Comparison of ENCODE assay signal across 10 cellular contexts in the genomic region with DNA sequence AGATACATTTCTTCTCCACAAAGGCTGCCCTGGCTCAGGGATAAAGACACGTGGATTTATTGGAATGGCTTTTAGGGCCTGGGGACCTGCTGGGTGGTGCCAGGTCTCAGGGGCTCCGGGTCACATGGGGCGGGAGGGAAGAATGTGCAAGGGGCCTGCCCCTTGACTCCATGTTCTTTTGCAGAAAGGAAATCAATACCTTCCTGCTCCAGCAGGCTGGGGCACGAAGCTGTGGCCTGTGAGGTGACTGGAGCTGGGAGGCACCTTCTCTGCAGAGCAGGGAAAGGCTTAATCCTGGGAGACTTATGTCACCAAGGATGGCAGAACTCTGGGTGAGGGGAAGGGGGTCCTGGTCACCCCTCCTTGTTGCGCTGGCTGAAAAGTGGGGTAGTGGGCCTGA.
"Had no signal": no experiment of that assay in that cellular context is flagged by ENCODE, and none has a peak within 500 bp of the region (broad histone marks: within the 10 kb centered on the region; RNA-seq: fewer than 3 reads in every experiment).

No MANE protein-coding gene starts in this region.

- DNase-seq: gastrocnemius medialis, kidney, left ventricle myocardium superior had no signal

- H3K9me3 Mint-ChIP-seq: activated naive CD4-positive, alpha-beta T cell treated with anti-CD3 and anti-CD28 coated beads, Interleukin-2, amount 10 ng/mL, durations not matched to agents 7 days and 5 days; activated T-helper 2 cell treated with anti-CD3 and anti-CD28 coated beads, Interferon-gamma antibody, Interleukin-2, Interleukin-4, amounts not matched to agents 10 μg/mL and 5 μg/mL and 100 μg/mL, durations not matched to agents 14 hours and 24 hours and 36 hours; stimulated activated naive CD8-positive, alpha-beta T cell treated with anti-CD3 and anti-CD28 coated beads, Interleukin-15, Interleukin-2, amounts not matched to agents 100 ng/mL and 50 ng/mL, for 24 hours had no signal

- H3K4me3 Mint-ChIP-seq: activated naive CD4-positive, alpha-beta T cell treated with anti-CD3 and anti-CD28 coated beads, Interleukin-2, amount 10 ng/mL, durations not matched to agents 7 days and 5 days; stimulated activated naive CD8-positive, alpha-beta T cell treated with anti-CD3 and anti-CD28 coated beads, Interleukin-15, Interleukin-2, amounts not matched to agents 100 ng/mL and 50 ng/mL, for 24 hours had no signal

- H3K4me3 ChIP-seq: colonic mucosa, gastrocnemius medialis, right atrium auricular region, smooth muscle cell, thoracic aorta had no signal

- H3K27me3 ChIP-seq: right atrium auricular region had no signal

- H3K36me3 Mint-ChIP-seq: activated naive CD4-positive, alpha-beta T cell treated with anti-CD3 and anti-CD28 coated beads, Interleukin-2, amount 10 ng/mL, durations not matched to agents 7 days and 5 days had no signal

- H3K9me3 ChIP-seq: colonic mucosa, gastrocnemius medialis, right atrium auricular region, thoracic aorta had no signal

- ATAC-seq: gastrocnemius medialis had no signal

- H3K27ac Mint-ChIP-seq: activated T-helper 2 cell treated with anti-CD3 and anti-CD28 coated beads, Interferon-gamma antibody, Interleukin-2, Interleukin-4, amounts not matched to agents 10 μg/mL and 5 μg/mL and 100 μg/mL, durations not matched to agents 14 hours and 24 hours and 36 hours; stimulated activated naive CD8-positive, alpha-beta T cell treated with anti-CD3 and anti-CD28 coated beads, Interleukin-15, Interleukin-2, amounts not matched to agents 100 ng/mL and 50 ng/mL, for 24 hours had no signal

- H3K27me3 Mint-ChIP-seq: stimulated activated naive CD8-positive, alpha-beta T cell treated with anti-CD3 and anti-CD28 coated beads, Interleukin-15, Interleukin-2, amounts not matched to agents 100 ng/mL and 50 ng/mL, for 24 hours had no signal

- H3K27ac ChIP-seq: colonic mucosa, gastrocnemius medialis, right atrium auricular region, thoracic aorta had no signal

- H3K36me3 ChIP-seq: colonic mucosa, gastrocnemius medialis, right atrium auricular region, thoracic aorta had no signal

- H3K4me1 ChIP-seq: colonic mucosa, gastrocnemius medialis, right atrium auricular region had no signal
